1 cellular context compared by ENCODE assay signal in genomic region chr7:135769403-135769802, GRCh38.
TF ChIP-seq lines count a peak whose summit lies in the region.

No MANE protein-coding gene starts in this region.

TF ChIP-seq in GM23338, 12 proteins besides CTCF, POLR2A, EP300 and RAD21 (continued from another document):
- no peak for TF ChIP-seq ZNF462 (CRISPR knock-in tag; IDR thresholded peaks at IDR 0.05)
- no peak for TF ChIP-seq CREB1 (CRISPR knock-in tag; IDR thresholded peaks at IDR 0.05; ENCODE audit: low read depth)
- no peak for TF ChIP-seq EZH2 (IDR thresholded peaks at IDR 0.05; ENCODE audit: low read depth, unreplicated experiment)
- no peak for TF ChIP-seq STAT1 (IDR thresholded peaks at IDR 0.05; ENCODE audit: unreplicated experiment)
- TF ChIP-seq ZNF114 (CRISPR knock-in tag; IDR thresholded peaks at IDR 0.05): no peak
- TF ChIP-seq REST (IDR thresholded peaks at IDR 0.05; ENCODE audit: unreplicated experiment): no peak
- no peak for TF ChIP-seq POLR2AphosphoS5 (IDR thresholded peaks at IDR 0.05; ENCODE audit: low read depth)
